In the genomic region with DNA sequence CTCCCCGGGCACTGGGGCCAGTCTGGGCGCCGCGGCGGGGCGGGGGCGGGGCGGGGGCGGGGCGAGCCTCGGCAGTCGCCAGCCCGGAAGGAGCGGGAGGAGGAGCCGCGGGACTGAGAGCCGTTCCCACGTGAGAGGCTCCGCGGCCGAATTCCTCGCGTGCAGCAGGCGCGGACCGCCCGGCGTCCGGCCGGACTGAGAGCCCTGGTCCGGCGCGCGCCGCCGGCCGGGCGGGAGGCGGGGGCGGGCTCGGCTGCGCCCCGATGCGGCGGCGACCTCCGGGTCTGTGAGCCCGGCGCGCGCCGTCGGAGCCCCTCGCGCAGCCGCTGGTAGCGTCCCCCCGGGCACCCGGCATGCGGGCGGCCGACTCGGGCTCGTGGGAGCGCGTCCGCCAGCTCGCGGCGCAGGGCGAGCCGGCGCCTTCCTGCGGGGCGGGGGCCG, we compare ENCODE assay signal across 8 cellular contexts.
DNase-seq lines count a peak whose midpoint lies in the region; ATAC-seq lines count a peak whose summit lies in the region.

No MANE protein-coding gene starts in this region.

- intact Hi-C loops in Right ventricle myocardium superior (cut with DNase I) (no loop called here), posterior cingulate gyrus (cut with DNase I) (loop anchor here (1.0 to 10.0 kb wide), 2 partner anchors 103 to 809 kb away; no protein-coding TSS in a partner anchor)

- peak; percentile 55 for DNase-seq in NCI-H748 (lab: John Stamatoyannopoulos, UW; ENCODE audit: unreplicated experiment)
- DNase-seq in NCI-H748 treated with DMSO at 0.1 percent for 48 hours (lab: John Stamatoyannopoulos, UW): no peak
- DNase-seq in NOMO-1 (lab: John Stamatoyannopoulos, UW; ENCODE audit: unreplicated experiment in 2 of 2): peak; percentile 7 to 13
- DNase-seq in activated naive CD4-positive, alpha-beta T cell treated with anti-CD3 and anti-CD28 coated beads, Interleukin-2, amount 50 U/mL, for 16 hours: peak; percentile 30
- DNase-seq in Right ventricle myocardium superior: peak; percentile 84
- DNase-seq in posterior cingulate gyrus: peak in 9 of 10 donors; percentile 49 to 95 (median 69)
- no peak for DNase-seq in Kasumi-1 (lab: John Stamatoyannopoulos, UW)
- DNase-seq in T-helper 9 cell: no peak

- peak; percentile 87 for ATAC-seq in Right ventricle myocardium superior (ENCODE audit: poor library complexity)

Comparison
In these comparisons a context has a peak if more than half of its experiments do, and no peak if none do; other contexts are left out.
1. DNase-seq: peak in NCI-H748 (single experiment), NOMO-1 (2 of 2), activated naive CD4-positive, alpha-beta T cell treated with anti-CD3 and anti-CD28 coated beads, Interleukin-2, amount 50 U/mL, for 16 hours (single experiment), Right ventricle myocardium superior (single experiment) and posterior cingulate gyrus (9 of 10); none in NCI-H748 treated with DMSO at 0.1 percent for 48 hours (single experiment), Kasumi-1 (0 of 2) and T-helper 9 cell (single experiment).